ENCODE assay signal across 29 cellular contexts in the genomic region with DNA sequence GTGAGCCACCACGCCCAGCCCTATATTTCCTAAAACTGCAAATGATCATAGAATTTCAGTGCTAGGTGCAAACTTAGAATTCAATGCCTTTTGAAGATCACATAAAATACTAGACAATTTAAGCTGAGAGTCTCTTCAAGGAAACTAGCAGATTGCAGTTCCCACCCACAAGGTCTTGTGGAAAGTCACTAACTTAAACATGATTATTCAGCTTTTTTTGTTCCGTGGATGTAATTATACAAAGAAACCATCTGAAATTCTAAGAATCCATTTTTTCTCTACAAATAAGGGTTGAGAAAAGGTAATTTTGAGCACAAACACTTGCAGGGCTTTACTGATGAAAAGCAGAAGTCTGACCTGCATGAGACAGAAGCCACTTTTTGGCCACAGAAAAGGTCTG.
"Had no signal": no experiment of that assay in that cellular context is flagged by ENCODE, and none has a peak within 500 bp of the region (broad histone marks: within the 10 kb centered on the region; RNA-seq: fewer than 3 reads in every experiment).

No MANE protein-coding gene starts in this region.

- H3K9me3 Mint-ChIP-seq: activated CD4-positive, alpha-beta memory T cell treated with anti-CD3 and anti-CD28 coated beads, Interleukin-2, amount 10 ng/mL, durations not matched to agents 7 days and 5 days; activated CD4-positive, alpha-beta T cell treated with anti-CD3 and anti-CD28 coated beads, Interleukin-2, amount 10 ng/mL, durations not matched to agents 7 days and 5 days; activated T-cell treated with anti-CD3 and anti-CD28 coated beads, Interleukin-2, amount 50 U/mL, for 24 hours; activated T-helper 17 cell treated with anti-CD3 and anti-CD28 coated beads, Interleukin-2, amount 50 U/mL, for 72 hours; effector memory CD8-positive, alpha-beta T cell had no signal

- H3K27ac Mint-ChIP-seq: activated CD4-positive, alpha-beta memory T cell treated with anti-CD3 and anti-CD28 coated beads, Interleukin-2, amount 10 ng/mL, durations not matched to agents 7 days and 5 days; activated CD4-positive, alpha-beta T cell treated with anti-CD3 and anti-CD28 coated beads, Interleukin-2, amount 10 ng/mL, durations not matched to agents 7 days and 5 days; activated naive CD8-positive, alpha-beta T cell; activated T-cell treated with anti-CD3 and anti-CD28 coated beads, Interleukin-2, amount 50 U/mL, for 24 hours; activated T-helper 17 cell treated with anti-CD3 and anti-CD28 coated beads, Interleukin-2, amount 50 U/mL, for 72 hours; effector memory CD8-positive, alpha-beta T cell had no signal

- H3K4me3 ChIP-seq: body of pancreas, esophagus muscularis mucosa, gastroesophageal sphincter, heart right ventricle had no signal

- H3K4me1 Mint-ChIP-seq: activated T-helper 17 cell treated with anti-CD3 and anti-CD28 coated beads, Interleukin-2, amount 50 U/mL, for 72 hours had no signal

- ATAC-seq: activated T-helper 17 cell treated with anti-CD3 and anti-CD28 coated beads, Interleukin-2, amount 50 U/mL, for 72 hours; body of pancreas; effector memory CD8-positive, alpha-beta T cell; gastroesophageal sphincter; heart right ventricle had no signal

- H3K27ac ChIP-seq: body of pancreas, esophagus muscularis mucosa, gastroesophageal sphincter, heart right ventricle had no signal

- H3K4me3 Mint-ChIP-seq: activated CD4-positive, alpha-beta memory T cell treated with anti-CD3 and anti-CD28 coated beads, Interleukin-2, amount 10 ng/mL, durations not matched to agents 7 days and 5 days; activated CD4-positive, alpha-beta T cell treated with anti-CD3 and anti-CD28 coated beads, Interleukin-2, amount 10 ng/mL, durations not matched to agents 7 days and 5 days; activated naive CD8-positive, alpha-beta T cell; activated T-cell treated with anti-CD3 and anti-CD28 coated beads, Interleukin-2, amount 50 U/mL, for 24 hours; activated T-helper 17 cell treated with anti-CD3 and anti-CD28 coated beads, Interleukin-2, amount 50 U/mL, for 72 hours; effector memory CD8-positive, alpha-beta T cell had no signal

- DNase-seq: activated CD4-positive, alpha-beta memory T cell treated with anti-CD3 and anti-CD28 coated beads, Interleukin-2, amount 10 ng/mL, durations not matched to agents 7 days and 5 days; activated CD4-positive, alpha-beta T cell treated with anti-CD3 and anti-CD28 coated beads for 4 hours; activated CD4-positive, alpha-beta T cell treated with anti-CD3 and anti-CD28 coated beads, Interleukin-2, amount 10 ng/mL, durations not matched to agents 7 days and 5 days; activated CD4-positive, alpha-beta T cell treated with anti-CD3 and anti-CD28 coated beads, Interleukin-2, amount 50 U/mL, for 4 hours; activated CD4-positive, CD25-positive, alpha-beta regulatory T cell; activated CD4-positive, CD25-positive, alpha-beta regulatory T cell treated with anti-CD3 and anti-CD28 coated beads, Interleukin-2, amount 50 U/mL, for 72 hours; activated CD8-positive, alpha-beta memory T cell treated with anti-CD3 and anti-CD28 coated beads, Interleukin-2, amount 50 U/mL, for 48 hours; activated effector memory CD4-positive, alpha-beta T cell treated with Interleukin-2 at 50 U/mL for 16 hours; activated gamma-delta T cell treated with Interleukin-2 at 50 U/mL for 16 hours; activated naive CD4-positive, alpha-beta T cell treated with anti-CD3 and anti-CD28 coated beads, Interleukin-2, amount 50 U/mL, for 16 hours; activated naive CD4-positive, alpha-beta T cell treated with Interleukin-2 at 50 U/mL for 16 hours; activated T-cell treated with anti-CD3 and anti-CD28 coated beads for 4 hours; activated T-cell treated with anti-CD3 and anti-CD28 coated beads, Interleukin-2, amount 50 U/mL, for 24 hours; amniotic stem cell; anterior cingulate cortex; body of pancreas; cortex of kidney; dermis blood vessel endothelial cell; effector CD4-positive, alpha-beta T cell; effector memory CD8-positive, alpha-beta T cell; erythroblast; foreskin melanocyte; heart right ventricle; T-helper 2 cell had no signal

- H3K27me3 ChIP-seq: body of pancreas, esophagus muscularis mucosa, gastroesophageal sphincter had no signal

- FAIRE-seq: colon had no signal

- H3K9me3 ChIP-seq: body of pancreas, esophagus muscularis mucosa, gastroesophageal sphincter, heart right ventricle had no signal

- H3K36me3 ChIP-seq: esophagus muscularis mucosa, gastroesophageal sphincter, heart right ventricle had no signal
